2 cellular contexts compared by ENCODE assay signal in the genomic region with DNA sequence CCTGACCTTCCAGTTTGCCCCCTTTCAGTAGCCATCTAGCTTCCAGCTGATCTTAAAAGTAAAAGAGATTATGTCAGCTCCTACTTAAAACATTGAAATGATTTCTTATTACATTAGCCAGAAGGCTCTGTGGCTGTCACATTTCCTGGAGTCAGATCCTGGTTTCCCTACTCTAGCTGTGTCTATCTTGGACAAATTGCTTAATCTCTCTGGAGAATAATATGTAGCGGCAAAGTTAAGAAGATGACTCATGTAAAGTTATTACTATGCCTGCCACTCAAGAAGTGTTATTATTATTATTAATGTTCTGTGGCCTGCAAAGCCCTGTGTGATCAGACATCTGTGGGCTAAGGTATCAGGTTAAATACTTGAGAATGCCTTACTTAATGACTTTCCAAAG.
TF ChIP-seq lines count a peak whose summit lies in the region.

No MANE protein-coding gene starts in this region.

TF ChIP-seq in SK-N-SH treated with all-trans-retinoic acid at 6 μM for 48 hours, 23 proteins besides CTCF, POLR2A, EP300 and RAD21 (continued from another document):
- TF ChIP-seq ISL1 (CRISPR knock-in tag; IDR thresholded peaks at IDR 0.05), result peak; percentile 90

TF ChIP-seq in SK-N-SH, 30 proteins besides CTCF, POLR2A, EP300 and RAD21 (continued from another document):
- TF ChIP-seq, protein P1, sequence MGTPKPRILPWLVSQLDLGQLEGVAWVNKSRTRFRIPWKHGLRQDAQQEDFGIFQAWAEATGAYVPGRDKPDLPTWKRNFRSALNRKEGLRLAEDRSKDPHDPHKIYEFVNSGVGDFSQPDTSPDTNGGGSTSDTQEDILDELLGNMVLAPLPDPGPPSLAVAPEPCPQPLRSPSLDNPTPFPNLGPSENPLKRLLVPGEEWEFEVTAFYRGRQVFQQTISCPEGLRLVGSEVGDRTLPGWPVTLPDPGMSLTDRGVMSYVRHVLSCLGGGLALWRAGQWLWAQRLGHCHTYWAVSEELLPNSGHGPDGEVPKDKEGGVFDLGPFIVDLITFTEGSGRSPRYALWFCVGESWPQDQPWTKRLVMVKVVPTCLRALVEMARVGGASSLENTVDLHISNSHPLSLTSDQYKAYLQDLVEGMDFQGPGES (IDR thresholded peaks at IDR 0.05; ENCODE audit: low read depth, low read length), result no peak
- TF ChIP-seq MXI1 (IDR thresholded peaks at IDR 0.05; ENCODE audit: low read depth, low read length) (no peak), NRF1 (IDR thresholded peaks at IDR 0.05; ENCODE audit: low read depth, low read length) (no peak), CHD2 (IDR thresholded peaks at IDR 0.05; ENCODE audit: low read length, partially characterized antibody) (no peak), POLR2AphosphoS5 (IDR thresholded peaks at IDR 0.05; ENCODE audit: low read depth, low read length) (no peak), ELF1 (IDR thresholded peaks at IDR 0.05) (no peak), MEF2A (IDR thresholded peaks at IDR 0.05; ENCODE audit: borderline replicate concordance, low read depth) (no peak), FOXJ3 (CRISPR knock-in tag; IDR thresholded peaks at IDR 0.05) (no peak), TEAD4 (IDR thresholded peaks at IDR 0.05; ENCODE audit: borderline replicate concordance, insufficient read depth) (no peak), EZH2phosphoT487 (IDR thresholded peaks at IDR 0.05; ENCODE audit: borderline replicate concordance, low read depth) (no peak)
TF ChIP-seq in SK-N-SH: peak in this region for 0.
